ENCODE assay signal across 7 cellular contexts in the genomic region with DNA sequence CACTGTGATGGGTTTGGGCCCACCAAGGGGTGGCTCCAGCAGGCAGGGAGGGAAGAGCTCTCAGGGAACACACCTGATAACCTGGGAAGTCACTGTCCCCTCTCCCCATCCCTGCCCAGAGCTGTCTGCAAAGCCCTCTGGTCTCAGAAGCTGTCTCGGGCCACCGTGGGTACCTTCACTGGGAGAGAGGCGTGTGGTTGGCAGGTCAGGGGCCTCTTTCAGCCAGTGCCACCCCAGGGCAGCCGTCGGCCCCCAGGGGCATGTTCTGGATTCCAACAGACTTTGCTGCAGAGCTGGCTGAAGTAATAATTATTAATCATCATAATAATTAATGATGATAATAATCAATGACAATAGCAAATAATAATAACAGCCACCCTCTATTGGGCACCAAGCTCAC.
"Had no signal": no experiment of that assay in that cellular context is flagged by ENCODE, and none has a peak within 500 bp of the region (broad histone marks: within the 10 kb centered on the region; RNA-seq: fewer than 3 reads in every experiment).

No MANE protein-coding gene starts in this region.

- H3K27ac ChIP-seq: GM23248 had no signal

- H3K9ac ChIP-seq: GM23248 had no signal

- H3K4me3 Mint-ChIP-seq: GM23338, H9, HFFc6 had no signal

- H3K4me1 ChIP-seq: HAP-1 had no signal

- H3K9me3 Mint-ChIP-seq: HFFc6 had no signal

- H3K36me3 ChIP-seq: HAP-1 had no signal

- H3K27ac Mint-ChIP-seq: GM23338, H9, HFFc6 had no signal

- H2AFZ ChIP-seq: GM23248, GM23338 had no signal

- DNase-seq: GM23248, GOT3, HCEC 1CT, HFFc6 had no signal

- H3K4me2 ChIP-seq: GM23338 had no signal

- H3K4me3 ChIP-seq: GM23248, GM23338, HAP-1 had no signal

- H3K9me3 ChIP-seq: HAP-1 had no signal
